8 cellular contexts compared by ENCODE assay signal in genomic region chr18:2823202-2823601, GRCh38.
"Had no signal": no experiment of that assay in that cellular context is flagged by ENCODE, and none has a peak within 500 bp of the region (broad histone marks: within the 10 kb centered on the region; RNA-seq: fewer than 3 reads in every experiment).

No MANE protein-coding gene starts in this region.

- H3K4me3 Mint-ChIP-seq: IgD-negative memory B cell had no signal

- H3K4me3 ChIP-seq: GM23248, HAP-1 had no signal

- H3K36me3 Mint-ChIP-seq: IgD-negative memory B cell had no signal

- H3K36me3 ChIP-seq: HAP-1 had no signal

- H3K27me3 Mint-ChIP-seq: IgD-negative memory B cell had no signal

- ATAC-seq: HCT116, HepG2 had no signal

- H3K9me3 ChIP-seq: HAP-1 had no signal

- H3K4me1 Mint-ChIP-seq: IgD-negative memory B cell had no signal

- H3K27ac ChIP-seq: GM23248, HL-60 had no signal

- DNase-seq: GM23248, GOT3, H7 had no signal

- H3K27ac Mint-ChIP-seq: IgD-negative memory B cell had no signal

- H3K9ac ChIP-seq: GM23248 had no signal

- H2AFZ ChIP-seq: GM23248 had no signal
